In the genomic region with DNA sequence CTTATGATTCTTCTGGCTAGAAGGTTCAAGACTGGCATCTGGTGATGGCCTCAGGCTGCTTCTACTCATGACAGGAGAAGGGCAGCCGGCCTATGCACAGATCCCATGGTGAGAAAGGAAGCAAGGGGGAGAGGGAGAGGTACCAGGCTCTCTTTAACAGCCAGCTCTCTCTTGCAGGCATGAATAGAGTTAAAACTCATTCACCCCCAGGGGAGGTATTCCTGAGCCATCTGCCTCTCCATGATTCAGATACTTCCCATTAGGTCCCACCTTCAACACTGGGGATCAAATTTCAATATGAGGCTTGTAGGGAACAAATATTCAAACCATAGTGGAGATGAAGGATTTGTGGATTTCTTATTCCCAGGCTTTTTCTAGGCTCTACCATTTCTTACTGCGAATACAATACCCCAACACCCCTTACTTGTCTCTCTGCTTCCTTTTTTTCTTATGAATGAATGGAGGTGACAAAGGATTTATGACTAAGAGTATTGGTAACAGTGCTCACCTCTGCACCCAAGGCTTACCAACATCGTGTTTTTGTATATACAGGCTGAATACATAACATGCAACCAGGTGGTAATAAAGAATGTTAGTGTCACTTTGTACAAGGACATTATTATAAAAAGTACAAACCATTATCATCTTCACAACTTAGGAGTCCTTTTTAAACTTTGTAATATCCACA, we compare ENCODE assay signal across 12 cellular contexts.
A peak's percentile ranks its signal among the peaks of the same experiment; 100 is the strongest.
DNase-seq lines count a peak whose midpoint lies in the region; ATAC-seq and TF ChIP-seq lines count a peak whose summit lies in the region.
"Had no signal": no experiment of that assay in that cellular context is flagged by ENCODE, and none has a peak within 500 bp of the region (broad histone marks: within the 10 kb centered on the region; RNA-seq: fewer than 3 reads in every experiment).

No MANE protein-coding gene starts in this region.

- POLR2A ChIA-PET in PC-3 (lab: Charles Lee; ENCODE audit: unreplicated experiment) = no interaction called here
- POLR2A ChIA-PET in HEK293T (lab: Yijun Ruan, JAX) = no interaction called here

- H3K9me2 ChIP-seq in PC-3 (replicated peaks; ENCODE audit: low read length) = no peaks in the 10 kb centered on the region

- no peaks in the 10 kb centered on the region for H4K20me1 ChIP-seq in PC-3 (ENCODE audit: low read length)

- CTCF ChIA-PET in PC-3 (lab: Charles Lee) = no interaction called here
- CTCF ChIA-PET in HEK293T (lab: Yijun Ruan, JAX) = no interaction called here

- H3K79me2 ChIP-seq in PC-3 (ENCODE audit: low read length) = no peaks in the 10 kb centered on the region

- H3K4me1 ChIP-seq in PC-3 (ENCODE audit: insufficient read depth, low read length) = no peaks in the 10 kb centered on the region
- H3K4me1 ChIP-seq: left lung had no signal

- H3K9me3 ChIP-seq in PC-3 (ENCODE audit: low read length) = no peaks in the 10 kb centered on the region
- H3K9me3 ChIP-seq: left lung, psoas muscle had no signal

- no TSS peak for BruUV-seq in PC-3 (replicated peaks; lab: Mats Ljungman, UMichigan)

- H3K27ac ChIP-seq in PC-3 (ENCODE audit: low read length) = no peak overlapping the region
- H3K27ac ChIP-seq: brain microvascular endothelial cell, left lung, psoas muscle had no signal

- H2AFZ ChIP-seq in PC-3 (ENCODE audit: low read length) = no peak overlapping the region

- no peak overlapping the region for H3K4me2 ChIP-seq in PC-3 (ENCODE audit: low read length)

- no peaks in the 10 kb centered on the region for H3K36me3 ChIP-seq in PC-3 (ENCODE audit: low read depth, low read length)
- H3K36me3 ChIP-seq: brain microvascular endothelial cell, left lung had no signal

- ATAC-seq in HG03280 (IDR thresholded peaks at IDR 0.05; ENCODE audit: unreplicated experiment) (peak; percentile 33), PC-3 (no peak)
- ATAC-seq: left lung had no signal

- no peak overlapping the region for H3K9ac ChIP-seq in PC-3 (ENCODE audit: low read length)

- H3K27me3 ChIP-seq in PC-3 (ENCODE audit: low read length) = no peaks in the 10 kb centered on the region
- H3K27me3 ChIP-seq: brain microvascular endothelial cell, left lung had no signal

- H3F3A ChIP-seq in PC-3 (ENCODE audit: low read length, unreplicated experiment) = no peaks in the 10 kb centered on the region

- TF ChIP-seq CTCF in PC-3 (conservative IDR thresholded peaks at IDR 0.05; ENCODE audit: low read depth, low read length) = no peak

- no peak overlapping the region for H3K4me3 ChIP-seq in PC-3 (ENCODE audit: low read length)
- H3K4me3 ChIP-seq: left lung, psoas muscle had no signal

- intact Hi-C loops in PC-3 (cut with micrococcal nuclease) = no loop called here

- DNase-seq in ELF-1 (ENCODE audit: low read depth, low spot score) = peak; percentile 27
- peak; percentile 25 for DNase-seq in PC-3
- DNase-seq in iPS-NIHi11 (ENCODE audit: low spot score) = peak; percentile 15
- DNase-seq in dedifferentiated amniotic fluid mesenchymal stem cell (ENCODE audit: extremely low spot score) = no peak
- DNase-seq in activated CD4-positive, alpha-beta T cell treated with anti-CD3 and anti-CD28 coated beads, Interleukin-2, amount 50 U/mL, for 1 hour = no peak
- DNase-seq in HEK293T (ENCODE audit: extremely low spot score) = no peak
- no peak for DNase-seq in mesenteric fat pad (ENCODE audit: low spot score)
- DNase-seq: brain microvascular endothelial cell, left lung, NCI-H526, psoas muscle had no signal

TF ChIP-seq in HEK293T, 16 proteins besides CTCF, POLR2A, EP300 and RAD21:
- TF ChIP-seq SUZ12 (IDR thresholded peaks at IDR 0.05) (no peak), TARDBP (IDR thresholded peaks at IDR 0.05) (no peak), HDGF (IDR thresholded peaks at IDR 0.05; ENCODE audit: borderline replicate concordance) (no peak), SP1 (IDR thresholded peaks at IDR 0.05) (no peak), NFRKB (IDR thresholded peaks at IDR 0.05) (no peak), ZNF384 (IDR thresholded peaks at IDR 0.05) (no peak), LEF1 (IDR thresholded peaks at IDR 0.05; ENCODE audit: borderline replicate concordance) (no peak), BHLHE40 (IDR thresholded peaks at IDR 0.05; ENCODE audit: borderline replicate concordance) (no peak), FOXK2 (IDR thresholded peaks at IDR 0.05) (no peak), CTBP1 (IDR thresholded peaks at IDR 0.05; ENCODE audit: borderline replicate concordance) (no peak)
- TF ChIP-seq, protein P1, sequence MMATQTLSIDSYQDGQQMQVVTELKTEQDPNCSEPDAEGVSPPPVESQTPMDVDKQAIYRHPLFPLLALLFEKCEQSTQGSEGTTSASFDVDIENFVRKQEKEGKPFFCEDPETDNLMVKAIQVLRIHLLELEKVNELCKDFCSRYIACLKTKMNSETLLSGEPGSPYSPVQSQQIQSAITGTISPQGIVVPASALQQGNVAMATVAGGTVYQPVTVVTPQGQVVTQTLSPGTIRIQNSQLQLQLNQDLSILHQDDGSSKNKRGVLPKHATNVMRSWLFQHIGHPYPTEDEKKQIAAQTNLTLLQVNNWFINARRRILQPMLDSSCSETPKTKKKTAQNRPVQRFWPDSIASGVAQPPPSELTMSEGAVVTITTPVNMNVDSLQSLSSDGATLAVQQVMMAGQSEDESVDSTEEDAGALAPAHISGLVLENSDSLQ (IDR thresholded peaks at IDR 0.05) = no peak

Comparison
In these comparisons a context has a peak if more than half of its experiments do, and no peak if none do; other contexts are left out.
1. DNase-seq: peak in ELF-1 (single experiment), PC-3 (single experiment) and iPS-NIHi11 (single experiment); none in dedifferentiated amniotic fluid mesenchymal stem cell (single experiment), activated CD4-positive, alpha-beta T cell treated with anti-CD3 and anti-CD28 coated beads, Interleukin-2, amount 50 U/mL, for 1 hour (single experiment), HEK293T (single experiment) and mesenteric fat pad (single experiment).